In the genomic region with DNA sequence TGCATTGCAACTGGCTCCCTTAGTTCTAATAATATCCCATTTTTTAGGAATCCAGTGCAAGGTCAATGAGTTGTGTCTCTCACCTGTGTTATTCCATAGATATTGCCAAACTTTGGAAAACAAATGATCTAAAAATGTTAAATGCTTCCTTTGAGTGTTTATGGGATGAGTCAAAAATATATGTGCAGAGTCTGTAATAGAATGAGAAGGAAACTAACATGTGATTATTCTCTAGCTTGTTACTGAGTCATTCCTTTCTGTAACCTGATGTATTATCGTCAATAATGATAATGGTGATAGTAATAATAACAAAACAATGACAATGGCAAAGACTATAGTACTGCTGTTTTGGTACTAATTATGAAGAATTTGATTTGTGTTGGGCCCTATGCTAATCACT, we compare ENCODE assay signal across 1 cellular context.
TF ChIP-seq lines count a peak whose summit lies in the region.

No MANE protein-coding gene starts in this region.

TF ChIP-seq in GM23338, 12 proteins besides CTCF, POLR2A, EP300 and RAD21 (continued from another document):
- TF ChIP-seq ZNF462 (CRISPR knock-in tag; IDR thresholded peaks at IDR 0.05) (no peak), JUNB (IDR thresholded peaks at IDR 0.05; ENCODE audit: unreplicated experiment) (no peak), ZNF331 (CRISPR knock-in tag; IDR thresholded peaks at IDR 0.05; ENCODE audit: low read depth) (no peak), EZH2 (IDR thresholded peaks at IDR 0.05; ENCODE audit: low read depth, unreplicated experiment) (no peak), EZH2phosphoT487 (IDR thresholded peaks at IDR 0.05; ENCODE audit: unreplicated experiment) (no peak), NANOG (IDR thresholded peaks at IDR 0.05; ENCODE audit: borderline replicate concordance) (no peak), ZNF114 (CRISPR knock-in tag; IDR thresholded peaks at IDR 0.05) (no peak), STAT1 (IDR thresholded peaks at IDR 0.05; ENCODE audit: unreplicated experiment) (no peak), CREB1 (CRISPR knock-in tag; IDR thresholded peaks at IDR 0.05; ENCODE audit: low read depth) (no peak), POLR2AphosphoS5 (IDR thresholded peaks at IDR 0.05; ENCODE audit: low read depth) (no peak)
- TF ChIP-seq, protein P1, sequence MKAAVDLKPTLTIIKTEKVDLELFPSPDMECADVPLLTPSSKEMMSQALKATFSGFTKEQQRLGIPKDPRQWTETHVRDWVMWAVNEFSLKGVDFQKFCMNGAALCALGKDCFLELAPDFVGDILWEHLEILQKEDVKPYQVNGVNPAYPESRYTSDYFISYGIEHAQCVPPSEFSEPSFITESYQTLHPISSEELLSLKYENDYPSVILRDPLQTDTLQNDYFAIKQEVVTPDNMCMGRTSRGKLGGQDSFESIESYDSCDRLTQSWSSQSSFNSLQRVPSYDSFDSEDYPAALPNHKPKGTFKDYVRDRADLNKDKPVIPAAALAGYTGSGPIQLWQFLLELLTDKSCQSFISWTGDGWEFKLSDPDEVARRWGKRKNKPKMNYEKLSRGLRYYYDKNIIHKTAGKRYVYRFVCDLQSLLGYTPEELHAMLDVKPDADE (IDR thresholded peaks at IDR 0.05): no peak
